Comparison of ENCODE assay signal across 12 cellular contexts in genomic region chr2:218982312-218983262, GRCh38. TPM values are rescaled to one million over a fixed set of nuclear protein-coding genes. Genes with fewer than 3 reads are reported as not detected.
DNase-seq lines count a peak whose midpoint lies in the region; ATAC-seq and TF ChIP-seq lines count a peak whose summit lies in the region.
"Had no signal": no experiment of that assay in that cellular context is flagged by ENCODE, and none has a peak within 500 bp of the region (broad histone marks: within the 10 kb centered on the region; RNA-seq: fewer than 3 reads in every experiment).

No MANE protein-coding gene starts in this region.

- POLR2A ChIA-PET in activated B cell treated with CpG ODN at 0.5 μM for 24 hours (lab: Charles Lee): interaction anchor here (0.6 kb wide), 1 partner anchor 132 kb away, joined by 8 read pairs; no protein-coding TSS in a partner anchor

- H3K27me3 Mint-ChIP-seq in activated naive CD8-positive, alpha-beta T cell: peaks cover 38% of the 10 kb centered on the region
- H3K27me3 Mint-ChIP-seq in activated naive CD8-positive, alpha-beta T cell treated with anti-CD3 and anti-CD28 coated beads, Interleukin-2, amount 50 U/mL, for 24 hours: peaks cover 78% of the 10 kb centered on the region
- H3K27me3 Mint-ChIP-seq in activated B cell treated with CpG ODN at 0.5 μM for 24 hours: peaks cover 56% of the 10 kb centered on the region
- H3K27me3 Mint-ChIP-seq in mesothelial cell of epicardium (ENCODE audit: low read depth): peaks cover 92% of the 10 kb centered on the region

- CTCF ChIA-PET in activated B cell treated with CpG ODN at 0.5 μM for 24 hours (lab: Charles Lee): interaction anchor here (1.2 to 5.1 kb wide), 5 partner anchors 13 to 174 kb away, joined by 3 to 25 read pairs (median 5); no protein-coding TSS in a partner anchor

- no peaks in the 10 kb centered on the region for H3K9me3 ChIP-seq in thoracic aorta

- H3K27me3 ChIP-seq in thoracic aorta (replicated peaks; ENCODE audit: insufficient read depth): peaks cover 27% of the 10 kb centered on the region
- peaks cover 90% of the 10 kb centered on the region for H3K27me3 ChIP-seq in foreskin keratinocyte

- peaks cover 38% of the 10 kb centered on the region for H3K4me1 Mint-ChIP-seq in activated naive CD8-positive, alpha-beta T cell (ENCODE audit: low read depth)
- peaks cover 26% of the 10 kb centered on the region for H3K4me1 Mint-ChIP-seq in activated naive CD8-positive, alpha-beta T cell treated with anti-CD3 and anti-CD28 coated beads, Interleukin-2, amount 50 U/mL, for 24 hours
- H3K4me1 Mint-ChIP-seq in activated B cell treated with CpG ODN at 0.5 μM for 24 hours (peaks cover 34% of the 10 kb centered on the region), mesothelial cell of epicardium (peaks cover 32% of the 10 kb centered on the region)

- H3K27ac Mint-ChIP-seq in activated naive CD8-positive, alpha-beta T cell: no peak overlapping the region
- H3K27ac Mint-ChIP-seq in activated naive CD8-positive, alpha-beta T cell treated with anti-CD3 and anti-CD28 coated beads, Interleukin-2, amount 50 U/mL, for 24 hours: no peak overlapping the region
- H3K27ac Mint-ChIP-seq in activated B cell treated with CpG ODN at 0.5 μM for 24 hours: no peak overlapping the region
- no peak overlapping the region for H3K27ac Mint-ChIP-seq in mesothelial cell of epicardium

- no peaks in the 10 kb centered on the region for H3K9me3 Mint-ChIP-seq in activated naive CD8-positive, alpha-beta T cell (ENCODE audit: low read depth)
- H3K9me3 Mint-ChIP-seq in activated naive CD8-positive, alpha-beta T cell treated with anti-CD3 and anti-CD28 coated beads, Interleukin-2, amount 50 U/mL, for 24 hours: no peaks in the 10 kb centered on the region
- H3K9me3 Mint-ChIP-seq in activated B cell treated with CpG ODN at 0.5 μM for 24 hours: no peaks in the 10 kb centered on the region
- no peaks in the 10 kb centered on the region for H3K9me3 Mint-ChIP-seq in mesothelial cell of epicardium

- DNase-seq in activated naive CD8-positive, alpha-beta T cell treated with anti-CD3 and anti-CD28 coated beads, Interleukin-2, amount 50 U/mL, for 24 hours: no peak
- DNase-seq in activated B cell treated with CpG ODN at 0.5 μM for 24 hours (no peak), mesothelial cell of epicardium (ENCODE audit: low spot score in 2 of 2, unreplicated experiment in 2 of 2) (no peak), thoracic aorta (ENCODE audit: low spot score) (no peak), foreskin keratinocyte (no peak)
- DNase-seq in stimulated activated naive CD4-positive, alpha-beta T cell (lab: John Stamatoyannopoulos, UW): no peak
- DNase-seq: cortex of kidney, PC-3 had no signal

- H3K4me3 Mint-ChIP-seq in activated naive CD8-positive, alpha-beta T cell: peak overlapping the region; percentile 54
- H3K4me3 Mint-ChIP-seq in activated naive CD8-positive, alpha-beta T cell treated with anti-CD3 and anti-CD28 coated beads, Interleukin-2, amount 50 U/mL, for 24 hours: no peak overlapping the region
- H3K4me3 Mint-ChIP-seq in activated B cell treated with CpG ODN at 0.5 μM for 24 hours (peak overlapping the region; percentile 59), mesothelial cell of epicardium (peak overlapping the region; percentile 47)

- H3K27ac ChIP-seq in thoracic aorta (no peak overlapping the region), foreskin keratinocyte (no peak overlapping the region)

- H3K36me3 ChIP-seq in thoracic aorta: no peaks in the 10 kb centered on the region

- ATAC-seq in activated naive CD8-positive, alpha-beta T cell treated with anti-CD3 and anti-CD28 coated beads, Interleukin-2, amount 50 U/mL, for 24 hours: no peak
- ATAC-seq in activated B cell treated with CpG ODN at 0.5 μM for 24 hours (ENCODE audit: low read depth) (no peak), thoracic aorta (ENCODE audit: insufficient number of reproducible peaks, low FRiP score, low read depth) (no peak), HG03442 (IDR thresholded peaks at IDR 0.05; ENCODE audit: unreplicated experiment) (no peak), foreskin keratinocyte (no peak)
- ATAC-seq: PC-3 had no signal

- intact Hi-C loops in activated B cell treated with CpG ODN at 0.5 μM for 24 hours (cut with micrococcal nuclease): loop anchor here (5.0 kb wide), 2 partner anchors 75 to 135 kb away; no protein-coding TSS in a partner anchor

- peak overlapping the region; percentile 68 for H3K4me3 ChIP-seq in thoracic aorta

- H3K4me1 ChIP-seq in thoracic aorta (ENCODE audit: control insufficient read depth in 1 of 2, low read depth in 2 of 2): peaks cover 20 to 37% of the 10 kb centered on the region in 2 donors
- H3K4me1 ChIP-seq in foreskin keratinocyte: no peaks in the 10 kb centered on the region

- H3K36me3 Mint-ChIP-seq in activated naive CD8-positive, alpha-beta T cell: no peaks in the 10 kb centered on the region
- no peaks in the 10 kb centered on the region for H3K36me3 Mint-ChIP-seq in activated naive CD8-positive, alpha-beta T cell treated with anti-CD3 and anti-CD28 coated beads, Interleukin-2, amount 50 U/mL, for 24 hours (ENCODE audit: low read depth)
- H3K36me3 Mint-ChIP-seq in activated B cell treated with CpG ODN at 0.5 μM for 24 hours (ENCODE audit: low read depth) (no peaks in the 10 kb centered on the region), mesothelial cell of epicardium (no peaks in the 10 kb centered on the region)

- TF ChIP-seq CTCF in activated B cell treated with CpG ODN at 0.5 μM for 24 hours (IDR thresholded peaks at IDR 0.05) (no peak), mesothelial cell of epicardium (IDR thresholded peaks at IDR 0.05; ENCODE audit: unreplicated experiment) (no peak), thoracic aorta (IDR thresholded peaks at IDR 0.05) (no peak), foreskin keratinocyte (conservative IDR thresholded peaks at IDR 0.05) (no peak)

RNA-seq across cellular contexts. Expression of gene FEV, which starts 2.4 kb away (rescaled TPM):
- not detected in 2 replicates for total RNA-seq in activated B cell treated with CpG ODN at 0.5 μM for 24 hours
- 0.16 to 0.29 TPM (median 0.22 TPM) in 3 replicates for total RNA-seq in mesothelial cell of epicardium
- total RNA-seq in thoracic aorta: not detected
- not detected in 2 replicates for total RNA-seq in foreskin keratinocyte
- not detected in 2 replicates for polyA plus RNA-seq in foreskin keratinocyte
- total RNA-seq: kidney epithelial cell, LHCN-M2 had no signal

RNA-seq across cellular contexts. Expression of gene CRYBA2, which starts 10.6 kb away (rescaled TPM):
- total RNA-seq in activated B cell treated with CpG ODN at 0.5 μM for 24 hours (not detected in 2 replicates), mesothelial cell of epicardium (not detected in 3 replicates), thoracic aorta (not detected), foreskin keratinocyte (not detected in 2 replicates)
- polyA plus RNA-seq in foreskin keratinocyte: not detected in 2 replicates
- total RNA-seq: kidney epithelial cell, LHCN-M2 had no signal

RNA-seq across cellular contexts. Expression of gene CDK5R2, which starts 23.1 kb away (rescaled TPM):
- total RNA-seq in activated B cell treated with CpG ODN at 0.5 μM for 24 hours (0.07 TPM in 1 of 2 replicates, not detected in the other), mesothelial cell of epicardium (0.69 to 0.97 TPM (median 0.90 TPM) in 3 replicates), thoracic aorta (not detected), foreskin keratinocyte (not detected in 2 replicates)
- 0.02 TPM in 1 of 2 replicates, not detected in the other for polyA plus RNA-seq in foreskin keratinocyte

RNA-seq across cellular contexts. Expression of gene CFAP65, which starts 58.7 kb away (rescaled TPM):
- total RNA-seq in activated B cell treated with CpG ODN at 0.5 μM for 24 hours (not detected in 2 replicates), mesothelial cell of epicardium (not detected in 3 replicates), thoracic aorta (not detected), foreskin keratinocyte (not detected in 2 replicates)
- not detected in 2 replicates for polyA plus RNA-seq in foreskin keratinocyte
- total RNA-seq: kidney epithelial cell, LHCN-M2 had no signal
